ENCODE assay signal across 14 cellular contexts in genomic region chr5:80704221-80704620, GRCh38. TPM values are rescaled to one million over a fixed set of nuclear protein-coding genes. Genes with fewer than 3 reads are reported as not detected.
DNase-seq lines count a peak whose midpoint lies in the region; ATAC-seq and TF ChIP-seq lines count a peak whose summit lies in the region.
"Had no signal": no experiment of that assay in that cellular context is flagged by ENCODE, and none has a peak within 500 bp of the region (broad histone marks: within the 10 kb centered on the region; RNA-seq: fewer than 3 reads in every experiment).

No MANE protein-coding gene starts in this region.

- no peak overlapping the region for H3K27ac Mint-ChIP-seq in natural killer cell
- H3K27ac Mint-ChIP-seq in natural killer cell treated with Interleukin-12 subunit alpha and Interleukin-12 subunit beta and Interleukin-15 and Interleukin-18, amount 100 ng/mL, for 72 hours: peak overlapping the region in 1 of 2 donors; percentile 13
- H3K27ac Mint-ChIP-seq in endothelial cell (ENCODE audit: unreplicated experiment): peak overlapping the region; percentile 45
- H3K27ac Mint-ChIP-seq in stimulated activated memory B cell treated with anti-CD40 and anti-IgM and Interleukin-4, amounts not matched to agents 10 μg/mL and 1 μg/mL and 100 μg/mL, for 72 hours: peak overlapping the region; percentile 57

- H3K27me3 Mint-ChIP-seq in natural killer cell (ENCODE audit: low read depth in 2 of 2) (no peaks in the 10 kb centered on the region), endothelial cell (ENCODE audit: unreplicated experiment) (peaks cover 3% of the 10 kb centered on the region)
- no peaks in the 10 kb centered on the region for H3K27me3 Mint-ChIP-seq in natural killer cell treated with Interleukin-12 subunit alpha and Interleukin-12 subunit beta and Interleukin-15 and Interleukin-18, amount 100 ng/mL, for 72 hours
- no peaks in the 10 kb centered on the region for H3K27me3 Mint-ChIP-seq in stimulated activated memory B cell treated with anti-CD40 and anti-IgM and Interleukin-4, amounts not matched to agents 10 μg/mL and 1 μg/mL and 100 μg/mL, for 72 hours
- H3K27me3 Mint-ChIP-seq: CD4-positive, CD25-positive, alpha-beta regulatory T cell had no signal

- TF ChIP-seq CTCF in natural killer cell (IDR thresholded peaks at IDR 0.05) (no peak), MM.1S (IDR thresholded peaks at IDR 0.05; ENCODE audit: low read length) (no peak), endothelial cell (IDR thresholded peaks at IDR 0.05; ENCODE audit: unreplicated experiment) (no peak)

- no peak overlapping the region for H3K4me2 ChIP-seq in MM.1S (ENCODE audit: low read depth, low read length)
- H3K4me2 ChIP-seq: A549, PC-9 had no signal

- ATAC-seq in natural killer cell: no peak
- no peak for ATAC-seq in natural killer cell treated with Interleukin-12 subunit alpha and Interleukin-12 subunit beta and Interleukin-15 and Interleukin-18, amount 100 ng/mL, for 72 hours
- no peak for ATAC-seq in stimulated activated memory B cell treated with anti-CD40 and anti-IgM and Interleukin-4, amounts not matched to agents 10 μg/mL and 1 μg/mL and 100 μg/mL, for 72 hours
- ATAC-seq in GM18867 (IDR thresholded peaks at IDR 0.05; ENCODE audit: unreplicated experiment): no peak
- ATAC-seq: A549 had no signal

- no peak overlapping the region for H3K27ac ChIP-seq in MM.1S (ENCODE audit: low read length)
- H3K27ac ChIP-seq: A549, PC-9 had no signal

- peaks cover 14% of the 10 kb centered on the region for H3K4me1 ChIP-seq in MM.1S (ENCODE audit: low read length)
- H3K4me1 ChIP-seq: A549 had no signal

- no peaks in the 10 kb centered on the region for H3K9me3 Mint-ChIP-seq in natural killer cell
- H3K9me3 Mint-ChIP-seq in natural killer cell treated with Interleukin-12 subunit alpha and Interleukin-12 subunit beta and Interleukin-15 and Interleukin-18, amount 100 ng/mL, for 72 hours: no peaks in the 10 kb centered on the region
- H3K9me3 Mint-ChIP-seq in endothelial cell (ENCODE audit: unreplicated experiment): no peaks in the 10 kb centered on the region
- H3K9me3 Mint-ChIP-seq in stimulated activated memory B cell treated with anti-CD40 and anti-IgM and Interleukin-4, amounts not matched to agents 10 μg/mL and 1 μg/mL and 100 μg/mL, for 72 hours: no peaks in the 10 kb centered on the region
- H3K9me3 Mint-ChIP-seq: CD4-positive, CD25-positive, alpha-beta regulatory T cell had no signal

- no peaks in the 10 kb centered on the region for H3F3A ChIP-seq in MM.1S (ENCODE audit: insufficient read depth, low read length)

- no peaks in the 10 kb centered on the region for H3K27me3 ChIP-seq in MM.1S (replicated peaks; ENCODE audit: insufficient read depth, low read length)

- no peak overlapping the region for H3K9ac ChIP-seq in MM.1S (ENCODE audit: low read length)

- H3K4me3 Mint-ChIP-seq in natural killer cell: peak overlapping the region; percentile 9
- no peak overlapping the region for H3K4me3 Mint-ChIP-seq in natural killer cell treated with Interleukin-12 subunit alpha and Interleukin-12 subunit beta and Interleukin-15 and Interleukin-18, amount 100 ng/mL, for 72 hours
- no peak overlapping the region for H3K4me3 Mint-ChIP-seq in endothelial cell (ENCODE audit: unreplicated experiment)
- H3K4me3 Mint-ChIP-seq in stimulated activated memory B cell treated with anti-CD40 and anti-IgM and Interleukin-4, amounts not matched to agents 10 μg/mL and 1 μg/mL and 100 μg/mL, for 72 hours: no peak overlapping the region
- H3K4me3 Mint-ChIP-seq: CD4-positive, CD25-positive, alpha-beta regulatory T cell had no signal

- DNase-seq in natural killer cell (no peak), MM.1S (peak; percentile 19), endothelial cell (ENCODE audit: low spot score) (no peak), GM19238 (ENCODE audit: insufficient read length, low spot score) (no peak), NOMO-1 treated with dmso at 0.1 percent for 144 hours (lab: John Stamatoyannopoulos, UW; ENCODE audit: unreplicated experiment) (no peak)
- no peak for DNase-seq in natural killer cell treated with Interleukin-12 subunit alpha and Interleukin-12 subunit beta and Interleukin-15 and Interleukin-18, amount 100 ng/mL, for 72 hours (ENCODE audit: low spot score)
- DNase-seq: Calu3; CD4-positive, CD25-positive, alpha-beta regulatory T cell; NCI-H1092; NCI-H1694; PC-9 had no signal

- no peaks in the 10 kb centered on the region for H3K9me3 ChIP-seq in MM.1S (replicated peaks; ENCODE audit: insufficient read depth, low read length)
- H3K9me3 ChIP-seq: A549 had no signal

- H3K4me3 ChIP-seq in MM.1S (ENCODE audit: low read length): no peak overlapping the region
- H3K4me3 ChIP-seq: A549, PC-9 had no signal

- intact Hi-C loops in natural killer cell (cut with micrococcal nuclease): no loop called here

- no peaks in the 10 kb centered on the region for H4K20me1 ChIP-seq in MM.1S (ENCODE audit: insufficient read depth, low read length)

- H3K36me3 ChIP-seq in MM.1S (replicated peaks; ENCODE audit: insufficient read depth, low read length): no peaks in the 10 kb centered on the region

- no peaks in the 10 kb centered on the region for H3K79me2 ChIP-seq in MM.1S (ENCODE audit: low read length)

- no peaks in the 10 kb centered on the region for H3K36me3 Mint-ChIP-seq in natural killer cell
- H3K36me3 Mint-ChIP-seq in natural killer cell treated with Interleukin-12 subunit alpha and Interleukin-12 subunit beta and Interleukin-15 and Interleukin-18, amount 100 ng/mL, for 72 hours: peaks cover 9% of the 10 kb centered on the region
- no peaks in the 10 kb centered on the region for H3K36me3 Mint-ChIP-seq in endothelial cell (ENCODE audit: low read depth, unreplicated experiment)
- H3K36me3 Mint-ChIP-seq in stimulated activated memory B cell treated with anti-CD40 and anti-IgM and Interleukin-4, amounts not matched to agents 10 μg/mL and 1 μg/mL and 100 μg/mL, for 72 hours: peaks cover 38% of the 10 kb centered on the region

- H3K4me1 Mint-ChIP-seq in natural killer cell: peaks cover 22 to 25% of the 10 kb centered on the region in 2 donors
- H3K4me1 Mint-ChIP-seq in natural killer cell treated with Interleukin-12 subunit alpha and Interleukin-12 subunit beta and Interleukin-15 and Interleukin-18, amount 100 ng/mL, for 72 hours (ENCODE audit: low read depth in 2 of 2): peaks cover 12 to 22% of the 10 kb centered on the region in 2 donors
- H3K4me1 Mint-ChIP-seq in endothelial cell (ENCODE audit: unreplicated experiment): peaks cover 20% of the 10 kb centered on the region
- peaks cover 16% of the 10 kb centered on the region for H3K4me1 Mint-ChIP-seq in stimulated activated memory B cell treated with anti-CD40 and anti-IgM and Interleukin-4, amounts not matched to agents 10 μg/mL and 1 μg/mL and 100 μg/mL, for 72 hours

- H2AFZ ChIP-seq in MM.1S (ENCODE audit: low read length): no peak overlapping the region
- H2AFZ ChIP-seq: PC-9 had no signal

- no peaks in the 10 kb centered on the region for H3K9me2 ChIP-seq in MM.1S (replicated peaks; ENCODE audit: insufficient read depth, low read length)

RNA-seq across cellular contexts. Expression of gene DHFR, which starts 49.4 kb away (rescaled TPM):
- total RNA-seq in natural killer cell (10 to 100 TPM in 2 of 3 donors, 1 to 10 TPM in 1; 8.8 to 14.3 (median 12.0) TPM), endothelial cell (ENCODE audit: unreplicated experiment) (20.1 TPM)
- total RNA-seq in natural killer cell treated with Interleukin-12 subunit alpha and Interleukin-12 subunit beta and Interleukin-15 and Interleukin-18, amount 100 ng/mL, for 72 hours: 10 to 100 TPM; 29.2 to 73.8 TPM

RNA-seq across cellular contexts. Expression of gene MSH3, which starts 49.8 kb away (rescaled TPM):
- total RNA-seq in natural killer cell: 10 to 100 TPM; 11.6 to 17.1 (median 15.5) TPM
- 10 to 100 TPM; 13.7 to 25.9 TPM for total RNA-seq in natural killer cell treated with Interleukin-12 subunit alpha and Interleukin-12 subunit beta and Interleukin-15 and Interleukin-18, amount 100 ng/mL, for 72 hours
- 13.0 TPM for total RNA-seq in endothelial cell (ENCODE audit: unreplicated experiment)

Comparison
In these comparisons a context has a peak if more than half of its experiments do, and no peak if none do; other contexts are left out.
1. H3K27ac Mint-ChIP-seq: peak in endothelial cell (single experiment) and stimulated activated memory B cell treated with anti-CD40 and anti-IgM and Interleukin-4, amounts not matched to agents 10 μg/mL and 1 μg/mL and 100 μg/mL, for 72 hours (single experiment); none in natural killer cell (0 of 2).